17 cellular contexts compared by ENCODE assay signal in the genomic region with DNA sequence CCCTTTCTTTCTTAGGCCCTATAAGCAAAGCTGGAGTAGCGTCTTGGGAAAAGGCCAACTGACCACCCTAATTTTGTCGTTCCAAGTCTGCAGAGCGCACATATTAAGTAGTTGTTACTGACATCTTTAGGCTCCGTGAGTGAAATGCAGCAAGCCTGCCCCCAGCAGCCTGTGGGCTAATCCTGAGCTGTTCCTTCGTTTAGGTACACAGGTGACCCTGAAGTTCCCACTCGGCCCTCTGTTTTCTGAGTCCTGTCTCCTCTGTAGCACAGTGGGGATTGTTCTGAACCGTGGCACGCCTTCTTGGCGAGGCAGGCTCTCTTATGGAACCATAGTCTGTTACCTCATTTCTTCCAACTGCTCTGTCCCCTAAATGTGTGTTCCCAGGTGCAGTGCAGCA.
DNase-seq lines count a peak whose midpoint lies in the region; TF ChIP-seq lines count a peak whose summit lies in the region.
"Had no signal": no experiment of that assay in that cellular context is flagged by ENCODE, and none has a peak within 500 bp of the region (broad histone marks: within the 10 kb centered on the region; RNA-seq: fewer than 3 reads in every experiment).

No MANE protein-coding gene starts in this region.

- H3K9ac ChIP-seq in parathyroid adenoma, result no peak overlapping the region
- H3K9ac ChIP-seq: GM23248 had no signal

- H4K20me1 ChIP-seq in PC-9 (ENCODE audit: insufficient read depth), result no peaks in the 10 kb centered on the region

- DNase-seq in DMS79 (lab: John Stamatoyannopoulos, UW), result peak; percentile 45
- peak; percentile 73 for DNase-seq in NCI-H1105 treated with DMSO at 0.1 percent for 48 hours (lab: John Stamatoyannopoulos, UW)
- no peak for DNase-seq in NCI-H2196 (lab: John Stamatoyannopoulos, UW; ENCODE audit: unreplicated experiment)
- DNase-seq in PC-9, result no peak
- DNase-seq in AG20443 (ENCODE audit: low spot score), result no peak
- DNase-seq: CD4-positive, alpha-beta T cell; GF-D8; GM23248; KG1; NCI-H1694; NCI-H2107; NCI-H226; NCI-H526; T-cell had no signal

- peak overlapping the region; percentile 65 for H2AFZ ChIP-seq in parathyroid adenoma
- H2AFZ ChIP-seq in PC-9, result no peak overlapping the region
- H2AFZ ChIP-seq: GM23248 had no signal

- no peaks in the 10 kb centered on the region for H3K9me2 ChIP-seq in PC-9 (ENCODE audit: insufficient read depth)

- TF ChIP-seq CTCF in brain (conservative IDR thresholded peaks at IDR 0.05) (no peak), parathyroid adenoma (IDR thresholded peaks at IDR 0.05) (no peak), PC-9 (conservative IDR thresholded peaks at IDR 0.05) (no peak)

- H3K27me3 ChIP-seq in parathyroid adenoma (ENCODE audit: control insufficient read depth, insufficient read depth, low read length), result no peaks in the 10 kb centered on the region
- no peaks in the 10 kb centered on the region for H3K27me3 ChIP-seq in PC-9 (ENCODE audit: insufficient read depth, low read depth)

- peaks cover 33% of the 10 kb centered on the region for H3K36me3 Mint-ChIP-seq in brain
- H3K36me3 Mint-ChIP-seq: T-cell had no signal

- H3K4me2 ChIP-seq in parathyroid adenoma (ENCODE audit: low read length) (no peak overlapping the region), PC-9 (no peak overlapping the region)

- no TSS peak for BruUV-seq in PC-9 (replicated peaks; lab: Mats Ljungman, UMichigan)

- H3K27me3 Mint-ChIP-seq in brain, result no peaks in the 10 kb centered on the region

- peak overlapping the region in 4 of 5 experiments; percentile 1 to 81 (median 30) for H3K27ac Mint-ChIP-seq in brain
- H3K27ac Mint-ChIP-seq: B cell; CD4-positive, alpha-beta T cell; T-cell had no signal

- H3K9me3 ChIP-seq in parathyroid adenoma (ENCODE audit: control insufficient read depth, low read length) (no peaks in the 10 kb centered on the region), PC-9 (ENCODE audit: insufficient read depth, low read depth) (no peaks in the 10 kb centered on the region)

- intact Hi-C loops in PC-9 (cut with micrococcal nuclease; ENCODE audit: unreplicated experiment), result no loop called here

- POLR2A ChIA-PET in PC-9 (lab: Charles Lee; ENCODE audit: unreplicated experiment), result no interaction called here

- peaks cover 41% of the 10 kb centered on the region for H3K4me1 Mint-ChIP-seq in brain

- no peaks in the 10 kb centered on the region for H3F3A ChIP-seq in PC-9 (ENCODE audit: insufficient read depth, low read depth)

- H3K27ac ChIP-seq in parathyroid adenoma (peak overlapping the region; percentile 70), PC-9 (no peak overlapping the region)
- H3K27ac ChIP-seq: GM23248 had no signal

- H3K36me3 ChIP-seq in parathyroid adenoma (ENCODE audit: control insufficient read depth, insufficient read depth, low read length), result no peaks in the 10 kb centered on the region
- no peaks in the 10 kb centered on the region for H3K36me3 ChIP-seq in PC-9 (ENCODE audit: low read depth)

- H3K4me1 ChIP-seq in parathyroid adenoma, result peaks cover 17% of the 10 kb centered on the region
- no peaks in the 10 kb centered on the region for H3K4me1 ChIP-seq in PC-9 (replicated peaks; ENCODE audit: insufficient read depth)

- H3K4me3 Mint-ChIP-seq in brain, result peak overlapping the region in 1 of 5 experiments; percentile 34
- H3K4me3 Mint-ChIP-seq: B cell; CD4-positive, alpha-beta T cell; T-cell had no signal

- no peaks in the 10 kb centered on the region for H3K9me3 Mint-ChIP-seq in brain
- H3K9me3 Mint-ChIP-seq: CD4-positive, alpha-beta T cell; T-cell had no signal

- no peak overlapping the region for H3K4me3 ChIP-seq in parathyroid adenoma (ENCODE audit: low read depth, low read length)
- H3K4me3 ChIP-seq in PC-9, result no peak overlapping the region
- H3K4me3 ChIP-seq: GM23248 had no signal

- CTCF ChIA-PET in PC-9 (lab: Charles Lee), result no interaction called here

- H3K79me2 ChIP-seq in parathyroid adenoma (no peaks in the 10 kb centered on the region), PC-9 (ENCODE audit: low read depth) (no peaks in the 10 kb centered on the region)

Comparison
In these comparisons a context has a peak if more than half of its experiments do, and no peak if none do; other contexts are left out.
1. DNase-seq: peak in DMS79 (single experiment) and NCI-H1105 treated with DMSO at 0.1 percent for 48 hours (single experiment); none in NCI-H2196 (single experiment), PC-9 (0 of 2) and AG20443 (single experiment).